ENCODE assay signal across 1 cellular context in genomic region chr20:32052090-32052791, GRCh38.
TF ChIP-seq lines count a peak whose summit lies in the region.

Gene HCK (plus strand): TSS chr20:32052242.

TF ChIP-seq in A549, 52 proteins besides CTCF, POLR2A, EP300 and RAD21 (continued from another document):
- TF ChIP-seq ATOH8 (CRISPR knock-in tag; IDR thresholded peaks at IDR 0.05; ENCODE audit: low read depth), result no peak
- no peak for TF ChIP-seq ESRRA (IDR thresholded peaks at IDR 0.05; ENCODE audit: borderline replicate concordance, low read length)
- TF ChIP-seq BCL3 (IDR thresholded peaks at IDR 0.05), result no peak
- TF ChIP-seq RCOR1 (IDR thresholded peaks at IDR 0.05; ENCODE audit: low read depth, low read length), result no peak
- TF ChIP-seq MAFK (IDR thresholded peaks at IDR 0.05; ENCODE audit: partially characterized antibody), result no peak
- TF ChIP-seq JUN (IDR thresholded peaks at IDR 0.05), result no peak
